Comparison of ENCODE assay signal across 10 cellular contexts in genomic region chr9:134384811-134385479, GRCh38. TPM values are rescaled to one million over a fixed set of nuclear protein-coding genes. Genes with fewer than 3 reads are reported as not detected.
A peak's percentile ranks its signal among the peaks of the same experiment; 100 is the strongest.
DNase-seq lines count a peak whose midpoint lies in the region; ATAC-seq, FAIRE-seq and TF ChIP-seq lines count a peak whose summit lies in the region.
"Had no signal": no experiment of that assay in that cellular context is flagged by ENCODE, and none has a peak within 500 bp of the region (broad histone marks: within the 10 kb centered on the region; RNA-seq: fewer than 3 reads in every experiment).

No MANE protein-coding gene starts in this region.

- dilution Hi-C loops in endothelial cell of umbilical vein (cut with MboI; ENCODE audit: extremely low pct_ligation_motif_present, low sequenced_read_pairs) = no loop called here

- H2AFZ ChIP-seq in endothelial cell of umbilical vein (ENCODE audit: low read depth, low read length) = no peak overlapping the region

- H3K27ac ChIP-seq in endothelial cell of umbilical vein (ENCODE audit: insufficient read depth, low read depth, low read length) = no peak overlapping the region
- no peak overlapping the region for H3K27ac ChIP-seq in CD8-positive, alpha-beta memory T cell (ENCODE audit: low read depth, low read length)

- H3K4me2 ChIP-seq in endothelial cell of umbilical vein (ENCODE audit: insufficient read depth, low read length) = no peak overlapping the region

- H3K9me3 Mint-ChIP-seq in natural killer cell (no peaks in the 10 kb centered on the region), neural crest cell (no peaks in the 10 kb centered on the region)
- H3K9me3 Mint-ChIP-seq in natural killer cell treated with Interleukin-12 subunit alpha and Interleukin-12 subunit beta and Interleukin-15 and Interleukin-18, amount 100 ng/mL, for 72 hours = no peaks in the 10 kb centered on the region
- H3K9me3 Mint-ChIP-seq in CD8-positive, alpha-beta memory T cell = peaks cover 0 to 2% (median 0%) of the 10 kb centered on the region in 5 donors

- H3K4me3 Mint-ChIP-seq in natural killer cell (peak overlapping the region; percentile 53), neural crest cell (no peak overlapping the region)
- no peak overlapping the region for H3K4me3 Mint-ChIP-seq in natural killer cell treated with Interleukin-12 subunit alpha and Interleukin-12 subunit beta and Interleukin-15 and Interleukin-18, amount 100 ng/mL, for 72 hours
- no peak overlapping the region for H3K4me3 Mint-ChIP-seq in CD8-positive, alpha-beta memory T cell

- TF ChIP-seq CTCF in natural killer cell (IDR thresholded peaks at IDR 0.05) (no peak), endothelial cell of umbilical vein (IDR thresholded peaks at IDR 0.05; ENCODE audit: extremely low read depth in 1 of 2, insufficient read depth in 1 of 2, low read depth in 1 of 2, low read length in 2 of 2) (no peak), neural crest cell (conservative IDR thresholded peaks at IDR 0.05) (no peak)

- no TSS peak for BruUV-seq in endothelial cell of umbilical vein (replicated peaks; lab: Mats Ljungman, UMichigan)

- no peaks in the 10 kb centered on the region for H4K20me1 ChIP-seq in endothelial cell of umbilical vein (replicated peaks; ENCODE audit: control insufficient read depth, extremely low read depth, insufficient read depth, low read length)

- peak overlapping the region in 1 of 2 donors; percentile 97 for H3K27ac Mint-ChIP-seq in natural killer cell
- no peak overlapping the region for H3K27ac Mint-ChIP-seq in natural killer cell treated with Interleukin-12 subunit alpha and Interleukin-12 subunit beta and Interleukin-15 and Interleukin-18, amount 100 ng/mL, for 72 hours
- peak overlapping the region; percentile 50 for H3K27ac Mint-ChIP-seq in neural crest cell (ENCODE audit: unreplicated experiment)
- no peak overlapping the region for H3K27ac Mint-ChIP-seq in CD8-positive, alpha-beta memory T cell

- peaks cover 7% of the 10 kb centered on the region for H3K79me2 ChIP-seq in endothelial cell of umbilical vein (ENCODE audit: control insufficient read depth, insufficient read depth, low read length)

- H3K4me3 ChIP-seq in endothelial cell of umbilical vein (replicated peaks in 1 of 3; ENCODE audit: insufficient read depth in 1 of 3, low read depth in 1 of 3, low read length in 3 of 3) = no peak overlapping the region
- no peak overlapping the region for H3K4me3 ChIP-seq in CD8-positive, alpha-beta memory T cell (ENCODE audit: low read length)

- no peak for TF ChIP-seq POLR2A in endothelial cell of umbilical vein (IDR thresholded peaks at IDR 0.05; ENCODE audit: low read depth, low read length)

- H3K27me3 ChIP-seq in endothelial cell of umbilical vein (ENCODE audit: control insufficient read depth in 2 of 2, insufficient read depth in 2 of 2, low read length in 2 of 2) = no peaks in the 10 kb centered on the region
- no peaks in the 10 kb centered on the region for H3K27me3 ChIP-seq in CD8-positive, alpha-beta memory T cell (ENCODE audit: insufficient read depth, low read length, poor library complexity, severe bottlenecking)

- in situ Hi-C loops in ACHN (cut with HindIII; ENCODE audit: low pct_ligation_motif_present, low pct_unique_long_range_greater_than_20kb, low sequenced_read_pairs) = no loop called here

- H3K9ac ChIP-seq in endothelial cell of umbilical vein (replicated peaks; ENCODE audit: extremely low read depth, insufficient read depth, low read length) = no peak overlapping the region

- peaks cover 46 to 70% of the 10 kb centered on the region in 2 donors for H3K4me1 Mint-ChIP-seq in natural killer cell
- H3K4me1 Mint-ChIP-seq in natural killer cell treated with Interleukin-12 subunit alpha and Interleukin-12 subunit beta and Interleukin-15 and Interleukin-18, amount 100 ng/mL, for 72 hours (ENCODE audit: low read depth in 2 of 2) = peaks cover 30 to 37% of the 10 kb centered on the region in 2 donors
- peaks cover 34% of the 10 kb centered on the region for H3K4me1 Mint-ChIP-seq in neural crest cell
- H3K4me1 Mint-ChIP-seq in CD8-positive, alpha-beta memory T cell = peaks cover 24 to 44% (median 34%) of the 10 kb centered on the region in 3 donors

- CTCF ChIA-PET in endothelial cell of umbilical vein (lab: Charles Lee) = interaction anchor here (0.8 kb wide), 1 partner anchor 12 kb away, joined by 5 read pairs; no protein-coding TSS in a partner anchor
- CTCF ChIA-PET in CD8-positive, alpha-beta memory T cell (lab: Charles Lee) = interaction anchor here (1.4 kb wide), 1 partner anchor 58 kb away, joined by 3 read pairs; no protein-coding TSS in a partner anchor

- DNase-seq in natural killer cell = no peak
- no peak for DNase-seq in natural killer cell treated with Interleukin-12 subunit alpha and Interleukin-12 subunit beta and Interleukin-15 and Interleukin-18, amount 100 ng/mL, for 72 hours (ENCODE audit: low spot score)
- DNase-seq in endothelial cell of umbilical vein (ENCODE audit: low read depth, low spot score) = no peak
- DNase-seq in neural crest cell (ENCODE audit: low read depth, low spot score) = peak; percentile 31
- DNase-seq in activated CD8-positive, alpha-beta memory T cell treated with anti-CD3 and anti-CD28 coated beads, Interleukin-2, amount 50 U/mL, for 4 hours = no peak
- no peak for DNase-seq in CD8-positive, alpha-beta memory T cell
- no peak for DNase-seq in ACHN
- DNase-seq in activated T-cell treated with anti-CD3 and anti-CD28 coated beads, Interleukin-2, amount 50 U/mL, for 1 hour = no peak
- DNase-seq: NCI-H226, T-helper 2 cell had no signal

- no peaks in the 10 kb centered on the region for H3K9me3 ChIP-seq in endothelial cell of umbilical vein (replicated peaks; ENCODE audit: control insufficient read depth, insufficient read depth, low read length)
- no peaks in the 10 kb centered on the region for H3K9me3 ChIP-seq in CD8-positive, alpha-beta memory T cell (ENCODE audit: low read length)

- ATAC-seq in natural killer cell = no peak
- ATAC-seq in natural killer cell treated with Interleukin-12 subunit alpha and Interleukin-12 subunit beta and Interleukin-15 and Interleukin-18, amount 100 ng/mL, for 72 hours = no peak

- POLR2A ChIA-PET in endothelial cell of umbilical vein (lab: Charles Lee) = no interaction called here
- POLR2A ChIA-PET in CD8-positive, alpha-beta memory T cell (lab: Charles Lee) = no interaction called here

- H3K36me3 ChIP-seq in endothelial cell of umbilical vein (ENCODE audit: control insufficient read depth in 2 of 2, extremely low read depth in 1 of 2, insufficient read depth in 2 of 2, low read length in 2 of 2) = no peaks in the 10 kb centered on the region
- no peaks in the 10 kb centered on the region for H3K36me3 ChIP-seq in CD8-positive, alpha-beta memory T cell (ENCODE audit: insufficient read depth, low read length)

- peak; percentile 46 for FAIRE-seq in endothelial cell of umbilical vein (lab: Jason Lieb, UNC)

- H3K9me1 ChIP-seq in endothelial cell of umbilical vein (replicated peaks; ENCODE audit: control insufficient read depth, extremely low read depth, insufficient read depth, low read length) = no peaks in the 10 kb centered on the region

- intact Hi-C loops in natural killer cell (cut with micrococcal nuclease) = loop anchor here (5.0 kb wide), 1 partner anchor 57 kb away; no protein-coding TSS in a partner anchor
- intact Hi-C loops in endothelial cell of umbilical vein (cut with micrococcal nuclease) = loop anchor here (10.0 kb wide), 1 partner anchor 340 kb away; no protein-coding TSS in a partner anchor

- no peaks in the 10 kb centered on the region for H3K36me3 Mint-ChIP-seq in natural killer cell
- no peaks in the 10 kb centered on the region for H3K36me3 Mint-ChIP-seq in natural killer cell treated with Interleukin-12 subunit alpha and Interleukin-12 subunit beta and Interleukin-15 and Interleukin-18, amount 100 ng/mL, for 72 hours
- no peaks in the 10 kb centered on the region for H3K36me3 Mint-ChIP-seq in neural crest cell (ENCODE audit: low read depth)
- H3K36me3 Mint-ChIP-seq in CD8-positive, alpha-beta memory T cell = no peaks in the 10 kb centered on the region

- peaks cover 9% of the 10 kb centered on the region for H3K4me1 ChIP-seq in endothelial cell of umbilical vein (ENCODE audit: control insufficient read depth, extremely low read depth, insufficient read depth, low read length)
- H3K4me1 ChIP-seq in CD8-positive, alpha-beta memory T cell (ENCODE audit: insufficient read depth, low read length) = peaks cover 27% of the 10 kb centered on the region

- H3K27me3 Mint-ChIP-seq in natural killer cell (ENCODE audit: low read depth in 2 of 2) (no peaks in the 10 kb centered on the region), neural crest cell (ENCODE audit: low read depth) (no peaks in the 10 kb centered on the region)
- H3K27me3 Mint-ChIP-seq in natural killer cell treated with Interleukin-12 subunit alpha and Interleukin-12 subunit beta and Interleukin-15 and Interleukin-18, amount 100 ng/mL, for 72 hours = peaks cover 0 to 4% of the 10 kb centered on the region in 2 donors
- H3K27me3 Mint-ChIP-seq in CD8-positive, alpha-beta memory T cell = peaks cover 0 to 3% of the 10 kb centered on the region in 2 donors

TF ChIP-seq in endothelial cell of umbilical vein, 7 proteins besides CTCF, POLR2A, EP300 and RAD21 (continues in another document):
- TF ChIP-seq GATA2 (IDR thresholded peaks at IDR 0.05; ENCODE audit: insufficient read depth, insufficient read length, low read depth, low read length) (no peak), POLR2AphosphoS5 (IDR thresholded peaks at IDR 0.05; ENCODE audit: insufficient read depth, low read depth, low read length) (no peak), MAX (IDR thresholded peaks at IDR 0.05; ENCODE audit: insufficient read depth, insufficient read length) (no peak), MYC (IDR thresholded peaks at IDR 0.05; ENCODE audit: low read depth, low read length) (no peak)

RNA-seq across cellular contexts. Expression of gene RXRA, which starts 58.7 kb away (rescaled TPM):
- total RNA-seq in natural killer cell = 10 to 100 TPM; 30.9 to 64.1 (median 42.2) TPM
- total RNA-seq in natural killer cell treated with Interleukin-12 subunit alpha and Interleukin-12 subunit beta and Interleukin-15 and Interleukin-18, amount 100 ng/mL, for 72 hours = 1 to 10 TPM; 3.8 to 4.9 TPM
- 37.4 and 38.9 TPM in 2 replicates for total RNA-seq in endothelial cell of umbilical vein
- polyA plus RNA-seq in endothelial cell of umbilical vein = 14.9 and 15.4 TPM in 2 replicates
- 13.0 and 17.0 TPM in 2 replicates for polyA plus RNA-seq in endothelial cell of umbilical vein (2011; cell fraction: cytosol; rRNA removed)
- polyA plus RNA-seq in endothelial cell of umbilical vein (2011; cell fraction: nucleus; rRNA removed) = 14.6 and 14.9 TPM in 2 replicates
- polyA plus RNA-seq in endothelial cell of umbilical vein (2012) = 20.7 and 26.0 TPM in 2 replicates
- polyA minus RNA-seq in endothelial cell of umbilical vein = 13.7 and 18.4 TPM in 2 replicates
- 25.0 TPM for polyA minus RNA-seq in endothelial cell of umbilical vein (2011; cell fraction: cytosol; rRNA and poly(A)+ RNA removed)
- 10.7 and 20.4 TPM in 2 replicates for polyA minus RNA-seq in endothelial cell of umbilical vein (2011; cell fraction: nucleus; rRNA and poly(A)+ RNA removed)
- total RNA-seq in neural crest cell = 40.0 and 41.2 TPM in 2 replicates
- total RNA-seq in CD8-positive, alpha-beta memory T cell = 1 to 10 TPM; 9.9 to 10.0 TPM
- 2.1 TPM for polyA plus RNA-seq in CD8-positive, alpha-beta memory T cell
